In genomic region chr15:35293353-35294130, GRCh38 we compare ENCODE assay signal across 1 cellular context.
TF ChIP-seq lines count a peak whose summit lies in the region.

No MANE protein-coding gene starts in this region.

TF ChIP-seq in IMR-90, 13 proteins besides CTCF, POLR2A, EP300 and RAD21 (continued from another document):
- no peak for TF ChIP-seq ELK1 (IDR thresholded peaks at IDR 0.05; ENCODE audit: borderline replicate concordance, low read depth, low read length)
